Comparison of ENCODE assay signal across 23 cellular contexts in the genomic region with DNA sequence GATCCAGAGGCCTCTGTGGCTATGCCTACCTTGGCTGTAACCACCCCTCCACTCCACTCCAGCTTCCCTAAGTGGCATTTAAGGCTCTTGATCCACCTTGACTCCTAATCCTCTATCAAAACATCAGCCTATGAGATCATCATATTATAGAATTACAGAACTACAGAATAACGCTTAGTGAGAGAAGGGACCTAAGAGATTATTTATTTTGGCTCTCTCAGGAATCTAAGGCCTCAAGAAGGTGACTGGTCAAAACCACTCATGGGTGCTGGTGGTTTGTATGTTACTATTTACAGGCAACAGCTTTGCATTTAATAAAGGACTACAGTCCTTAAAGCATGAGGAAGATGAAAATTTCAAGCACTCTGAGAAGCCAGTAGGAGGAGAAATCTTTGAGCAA.
"Had no signal": no experiment of that assay in that cellular context is flagged by ENCODE, and none has a peak within 500 bp of the region (broad histone marks: within the 10 kb centered on the region; RNA-seq: fewer than 3 reads in every experiment).

No MANE protein-coding gene starts in this region.

- H3K36me3 Mint-ChIP-seq: activated naive CD4-positive, alpha-beta T cell treated with anti-CD3 and anti-CD28 coated beads, Interleukin-2, amount 50 U/mL, for 24 hours had no signal

- H3K36me3 ChIP-seq: ascending aorta, breast epithelium, thyroid gland, WERI-Rb-1 had no signal

- H3K9me3 Mint-ChIP-seq: activated naive CD4-positive, alpha-beta T cell treated with anti-CD3 and anti-CD28 coated beads, Interleukin-2, amount 50 U/mL, for 24 hours; nephron had no signal

- H3K4me3 Mint-ChIP-seq: activated naive CD4-positive, alpha-beta T cell treated with anti-CD3 and anti-CD28 coated beads, Interleukin-2, amount 50 U/mL, for 24 hours; nephron had no signal

- H3K4me1 Mint-ChIP-seq: activated naive CD4-positive, alpha-beta T cell treated with anti-CD3 and anti-CD28 coated beads, Interleukin-2, amount 50 U/mL, for 24 hours; nephron had no signal

- H3K27me3 Mint-ChIP-seq: activated naive CD4-positive, alpha-beta T cell treated with anti-CD3 and anti-CD28 coated beads, Interleukin-2, amount 50 U/mL, for 24 hours had no signal

- H3K27ac Mint-ChIP-seq: activated naive CD4-positive, alpha-beta T cell treated with anti-CD3 and anti-CD28 coated beads, Interleukin-2, amount 50 U/mL, for 24 hours; nephron had no signal

- H3K27me3 ChIP-seq: ascending aorta, breast epithelium, foreskin keratinocyte, thyroid gland had no signal

- H3K4me3 ChIP-seq: ascending aorta, breast epithelium, coronary artery, thyroid gland had no signal

- H3K27ac ChIP-seq: ascending aorta, breast epithelium, coronary artery, foreskin keratinocyte, thyroid gland, WERI-Rb-1 had no signal

- DNase-seq: activated CD4-positive, alpha-beta T cell treated with anti-CD3 and anti-CD28 coated beads for 1 hour; activated CD8-positive, alpha-beta memory T cell treated with anti-CD3 and anti-CD28 coated beads for 24 hours; activated CD8-positive, alpha-beta memory T cell treated with anti-CD3 and anti-CD28 coated beads, Interleukin-2, amount 50 U/mL, for 48 hours; activated gamma-delta T cell; activated T-cell treated with anti-CD3 and anti-CD28 coated beads, Interleukin-2, amount 50 U/mL, for 48 hours; foreskin keratinocyte; glutamatergic neuron; hypothalamus; mammary epithelial cell; midbrain; posterior cingulate gyrus; stimulated activated CD4-positive, alpha-beta T cell treated with anti-CD3 and anti-CD28 coated beads, Interleukin-12 subunit alpha, Interleukin-12 subunit beta, amount 100 ng/mL, for 4 hours; stimulated activated CD4-positive, alpha-beta T cell treated with anti-CD3 and anti-CD28 coated beads, Interleukin-1b, Interleukin-23, amount 100 ng/mL, for 48 hours; stimulated activated naive CD4-positive, alpha-beta T cell treated with Interleukin-2 at 50 U/mL for 16 hours; thyroid gland; WERI-Rb-1 had no signal

- FAIRE-seq: keratinocyte had no signal

- H3K9me3 ChIP-seq: ascending aorta, breast epithelium, thyroid gland had no signal

- ATAC-seq: foreskin keratinocyte, left lobe of liver had no signal

- H3K4me1 ChIP-seq: ascending aorta, breast epithelium, foreskin keratinocyte, thyroid gland had no signal
